ENCODE assay signal across 17 cellular contexts in genomic region chr4:66108898-66109297, GRCh38.
"Had no signal": no experiment of that assay in that cellular context is flagged by ENCODE, and none has a peak within 500 bp of the region (broad histone marks: within the 10 kb centered on the region; RNA-seq: fewer than 3 reads in every experiment).

No MANE protein-coding gene starts in this region.

- H3K4me1 Mint-ChIP-seq: naive B cell had no signal

- DNase-seq: activated CD4-positive, alpha-beta T cell treated with anti-CD3 and anti-CD28 coated beads, Interleukin-2, amount 50 U/mL, for 1 hour; activated CD8-positive, alpha-beta memory T cell treated with anti-CD3 and anti-CD28 coated beads for 24 hours; activated gamma-delta T cell treated with Interleukin-2 at 50 U/mL for 16 hours; amygdala; body of pancreas; central memory CD4-positive, alpha-beta T cell; cortex of kidney; effector CD8-positive, alpha-beta T cell; hippocampal formation; naive B cell; stimulated activated CD4-positive, alpha-beta T cell treated with anti-CD3 and anti-CD28 coated beads, Interleukin-1b, Interleukin-23, amount 100 ng/mL, for 48 hours; stomach; T-helper 9 cell had no signal

- H3K27ac Mint-ChIP-seq: activated naive CD8-positive, alpha-beta T cell; naive B cell had no signal

- H3K36me3 Mint-ChIP-seq: activated naive CD8-positive, alpha-beta T cell; naive B cell had no signal

- H3K4me3 Mint-ChIP-seq: activated naive CD8-positive, alpha-beta T cell; naive B cell had no signal

- ATAC-seq: activated CD4-positive, CD25-positive, alpha-beta regulatory T cell treated with anti-CD3 and anti-CD28 coated beads, Interleukin-2, amount 50 U/mL, for 24 hours; body of pancreas; left lobe of liver; sciatic nerve had no signal

- H3K27me3 Mint-ChIP-seq: activated naive CD8-positive, alpha-beta T cell; naive B cell had no signal
